In genomic region chr4:82432596-82432995, GRCh38 we compare ENCODE assay signal across 1 cellular context.
TF ChIP-seq lines count a peak whose summit lies in the region.

No MANE protein-coding gene starts in this region.

TF ChIP-seq in WTC11, 78 proteins besides CTCF, POLR2A, EP300 and RAD21 (continued from another document):
- no peak for TF ChIP-seq ZMAT4 (CRISPR knock-in tag; IDR thresholded peaks at IDR 0.05)
- no peak for TF ChIP-seq STAT6 (CRISPR knock-in tag; conservative IDR thresholded peaks at IDR 0.05; ENCODE audit: low read depth)
- TF ChIP-seq SMAD3 (CRISPR knock-in tag; IDR thresholded peaks at IDR 0.05; ENCODE audit: borderline replicate concordance) = no peak
